12 cellular contexts compared by ENCODE assay signal in the genomic region with DNA sequence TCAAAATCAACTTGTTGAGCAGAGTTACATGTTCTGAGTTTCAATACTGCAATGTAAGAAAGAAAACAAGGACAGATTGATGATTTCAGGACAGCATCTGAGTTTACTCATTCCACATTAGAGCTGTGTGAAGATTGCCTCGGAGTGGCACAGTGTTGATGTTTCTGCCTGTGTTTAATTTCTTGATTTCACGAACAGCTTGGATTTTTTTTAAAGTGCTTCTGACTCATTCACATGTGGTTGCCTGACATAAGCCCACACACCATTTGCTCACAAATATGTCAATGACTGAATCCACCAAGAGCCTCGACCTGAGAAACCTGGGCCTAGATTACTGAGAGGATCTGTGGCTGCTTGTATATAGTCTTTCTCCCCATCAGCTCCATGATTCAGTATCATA.
DNase-seq lines count a peak whose midpoint lies in the region; ATAC-seq and TF ChIP-seq lines count a peak whose summit lies in the region.
"Had no signal": no experiment of that assay in that cellular context is flagged by ENCODE, and none has a peak within 500 bp of the region (broad histone marks: within the 10 kb centered on the region; RNA-seq: fewer than 3 reads in every experiment).

No MANE protein-coding gene starts in this region.

- BruUV-seq in IMR-90 (replicated peaks; lab: Mats Ljungman, UMichigan), result no TSS peak

- ATAC-seq in IMR-90 (ENCODE audit: low read depth) (peak; percentile 95), HG02970 (IDR thresholded peaks at IDR 0.05; ENCODE audit: low FRiP score, unreplicated experiment) (no peak)
- ATAC-seq: T-cell had no signal

- no peak overlapping the region for H2AK5ac ChIP-seq in IMR-90 (ENCODE audit: low read depth, low read length)

- POLR2A ChIA-PET in IMR-90 (lab: Charles Lee; ENCODE audit: unreplicated experiment), result no interaction called here

- H3K56ac ChIP-seq in IMR-90 (ENCODE audit: extremely low read depth, insufficient read depth, low read length), result no peak overlapping the region

- no peak overlapping the region for H3K4ac ChIP-seq in IMR-90 (ENCODE audit: low read depth, low read length)

- TF ChIP-seq CTCF in IMR-90 (conservative IDR thresholded peaks at IDR 0.05; ENCODE audit: low read depth, low read length) (no peak), chondrocyte (IDR thresholded peaks at IDR 0.05) (no peak)

- no peaks in the 10 kb centered on the region for H3K9me1 ChIP-seq in IMR-90 (ENCODE audit: insufficient read depth, low read length)

- CTCF ChIA-PET in IMR-90 (lab: Yijun Ruan, JAX), result interaction anchor here (0.6 kb wide), 1 partner anchor 1272 kb away, joined by 3 read pairs; no protein-coding TSS in a partner anchor
- CTCF ChIA-PET in activated naive CD4-positive, alpha-beta T cell treated with anti-CD3 and anti-CD28 coated beads, Interleukin-2, amount 10 ng/mL, durations not matched to agents 7 days and 5 days (lab: Charles Lee), result interaction anchor here (0.7 kb wide), 1 partner anchor 225 kb away, joined by 3 read pairs; no protein-coding TSS in a partner anchor

- intact Hi-C loops in IMR-90 (cut with micrococcal nuclease), result loop anchor here (1.0 kb wide), 1 partner anchor 8 kb away; no protein-coding TSS in a partner anchor
- intact Hi-C loops in activated T-helper 1 cell treated with anti-CD3 and anti-CD28 coated beads, Interleukin-12 subunit alpha, Interleukin-12 subunit beta, Interleukin-2, Interleukin-4 antibody, amounts not matched to agents 30 ng/mL and 10 ng/mL and 1 ng/mL, durations not matched to agents 14 hours and 24 hours and 36 hours (cut with micrococcal nuclease), result no loop called here

- H2BK20ac ChIP-seq in IMR-90 (ENCODE audit: low read depth, low read length), result no peak overlapping the region

- no peak overlapping the region for H3K4me3 ChIP-seq in IMR-90 (ENCODE audit: insufficient read depth, low read depth, low read length)
- H3K4me3 ChIP-seq: colonic mucosa had no signal

- in situ Hi-C loops in IMR-90 (cut with MboI; ENCODE audit: low sequenced_read_pairs), result no loop called here

- H3K79me1 ChIP-seq in IMR-90 (ENCODE audit: low read depth in 1 of 2, low read length in 2 of 2), result no peaks in the 10 kb centered on the region

- no peak overlapping the region for H3K4me3 Mint-ChIP-seq in chondrocyte (ENCODE audit: unreplicated experiment)
- no peak overlapping the region for H3K4me3 Mint-ChIP-seq in activated T-helper 1 cell treated with anti-CD3 and anti-CD28 coated beads, Interleukin-12 subunit alpha, Interleukin-12 subunit beta, Interleukin-2, Interleukin-4 antibody, amounts not matched to agents 30 ng/mL and 10 ng/mL and 1 ng/mL, durations not matched to agents 14 hours and 24 hours and 36 hours
- H3K4me3 Mint-ChIP-seq in activated naive CD4-positive, alpha-beta T cell treated with anti-CD3 and anti-CD28 coated beads, Interleukin-2, amount 10 ng/mL, durations not matched to agents 7 days and 5 days, result no peak overlapping the region
- H3K4me3 Mint-ChIP-seq: T-cell had no signal

- TF ChIP-seq POLR2A in IMR-90 (IDR thresholded peaks at IDR 0.05; ENCODE audit: low read depth, low read length), result no peak

- H3K36me3 ChIP-seq in IMR-90 (ENCODE audit: control insufficient read depth, insufficient read depth, low read length), result no peaks in the 10 kb centered on the region
- H3K36me3 ChIP-seq: colonic mucosa had no signal

- no CpG with 5 or more reads among the region's 3 CpGs for WGBS in IMR-90 (ENCODE audit: extremely low coverage in 2 of 2, insufficient read length in 1 of 2), 2 experiments

- no peak overlapping the region for H2AFZ ChIP-seq in IMR-90 (replicated peaks; ENCODE audit: low read length, poor library complexity)

- H3K18ac ChIP-seq in IMR-90 (ENCODE audit: low read depth, low read length), result no peak overlapping the region

- no peaks in the 10 kb centered on the region for H3K36me3 Mint-ChIP-seq in chondrocyte (ENCODE audit: low read depth)
- H3K36me3 Mint-ChIP-seq in activated T-helper 1 cell treated with anti-CD3 and anti-CD28 coated beads, Interleukin-12 subunit alpha, Interleukin-12 subunit beta, Interleukin-2, Interleukin-4 antibody, amounts not matched to agents 30 ng/mL and 10 ng/mL and 1 ng/mL, durations not matched to agents 14 hours and 24 hours and 36 hours (ENCODE audit: low read depth), result no peaks in the 10 kb centered on the region
- no peaks in the 10 kb centered on the region for H3K36me3 Mint-ChIP-seq in activated naive CD4-positive, alpha-beta T cell treated with anti-CD3 and anti-CD28 coated beads, Interleukin-2, amount 10 ng/mL, durations not matched to agents 7 days and 5 days
- H3K36me3 Mint-ChIP-seq: T-cell had no signal

- no peak overlapping the region for H4K5ac ChIP-seq in IMR-90 (ENCODE audit: low read depth, low read length)

- H3K9ac ChIP-seq in IMR-90 (ENCODE audit: low read depth, low read length), result no peak overlapping the region
- H3K9ac ChIP-seq: KMS-11 had no signal

- no peak for TF ChIP-seq RAD21 in IMR-90 (IDR thresholded peaks at IDR 0.05; ENCODE audit: low read length)

- peak; percentile 81 for DNase-seq in EH (ENCODE audit: low read depth)
- peak; percentile 94 for DNase-seq in IMR-90
- DNase-seq in chondrocyte (ENCODE audit: low spot score), result no peak
- DNase-seq in myocyte (ENCODE audit: low read depth), result peak; percentile 81
- DNase-seq in activated T-helper 1 cell treated with anti-CD3 and anti-CD28 coated beads, Interleukin-12 subunit alpha, Interleukin-12 subunit beta, Interleukin-2, Interleukin-4 antibody, amounts not matched to agents 30 ng/mL and 10 ng/mL and 1 ng/mL, durations not matched to agents 14 hours and 24 hours and 36 hours (ENCODE audit: low spot score), result no peak
- no peak for DNase-seq in activated gamma-delta T cell (lab: John Stamatoyannopoulos, UW)
- no peak for DNase-seq in activated naive CD4-positive, alpha-beta T cell treated with anti-CD3 and anti-CD28 coated beads, Interleukin-2, amount 10 ng/mL, durations not matched to agents 7 days and 5 days
- DNase-seq: colonic mucosa, T-cell had no signal

- no peaks in the 10 kb centered on the region for H3K9me3 Mint-ChIP-seq in chondrocyte (ENCODE audit: low read depth)
- no peaks in the 10 kb centered on the region for H3K9me3 Mint-ChIP-seq in activated T-helper 1 cell treated with anti-CD3 and anti-CD28 coated beads, Interleukin-12 subunit alpha, Interleukin-12 subunit beta, Interleukin-2, Interleukin-4 antibody, amounts not matched to agents 30 ng/mL and 10 ng/mL and 1 ng/mL, durations not matched to agents 14 hours and 24 hours and 36 hours
- no peaks in the 10 kb centered on the region for H3K9me3 Mint-ChIP-seq in activated naive CD4-positive, alpha-beta T cell treated with anti-CD3 and anti-CD28 coated beads, Interleukin-2, amount 10 ng/mL, durations not matched to agents 7 days and 5 days
- H3K9me3 Mint-ChIP-seq: T-cell had no signal

- no peak overlapping the region for H2BK120ac ChIP-seq in IMR-90 (ENCODE audit: low read depth, low read length)

- H2BK5ac ChIP-seq in IMR-90 (ENCODE audit: low read depth, low read length, poor library complexity, severe bottlenecking), result no peak overlapping the region

- H3K4me2 ChIP-seq in IMR-90 (ENCODE audit: low read depth, low read length), result peak overlapping the region; percentile 3; the same call in 1 of the 2 replicates
- H3K4me2 ChIP-seq: KMS-11 had no signal

- dilution Hi-C loops in IMR-90 (cut with HindIII; ENCODE audit: low sequenced_read_pairs, unreplicated experiment), result no loop called here

- no peak overlapping the region for H4K8ac ChIP-seq in IMR-90 (ENCODE audit: low read depth in 2 of 2, low read length in 2 of 2)

- peak overlapping the region; percentile 53 for H3K27ac Mint-ChIP-seq in chondrocyte (ENCODE audit: unreplicated experiment)
- no peak overlapping the region for H3K27ac Mint-ChIP-seq in activated T-helper 1 cell treated with anti-CD3 and anti-CD28 coated beads, Interleukin-12 subunit alpha, Interleukin-12 subunit beta, Interleukin-2, Interleukin-4 antibody, amounts not matched to agents 30 ng/mL and 10 ng/mL and 1 ng/mL, durations not matched to agents 14 hours and 24 hours and 36 hours
- H3K27ac Mint-ChIP-seq in activated naive CD4-positive, alpha-beta T cell treated with anti-CD3 and anti-CD28 coated beads, Interleukin-2, amount 10 ng/mL, durations not matched to agents 7 days and 5 days, result no peak overlapping the region
- H3K27ac Mint-ChIP-seq: progenitor cell of endocrine pancreas, T-cell had no signal

- no peak overlapping the region for H2AK9ac ChIP-seq in IMR-90 (replicated peaks; ENCODE audit: low read depth, low read length, poor library complexity)

- H4K20me1 ChIP-seq in IMR-90 (ENCODE audit: insufficient read depth, low read length), result no peaks in the 10 kb centered on the region

- H3K27ac ChIP-seq in IMR-90 (ENCODE audit: insufficient read depth, low read length), result no peak overlapping the region
- H3K27ac ChIP-seq: colonic mucosa, KMS-11 had no signal

- peaks cover 13% of the 10 kb centered on the region for H3K27me3 Mint-ChIP-seq in chondrocyte (ENCODE audit: low read depth)
- peaks cover 2% of the 10 kb centered on the region for H3K27me3 Mint-ChIP-seq in activated T-helper 1 cell treated with anti-CD3 and anti-CD28 coated beads, Interleukin-12 subunit alpha, Interleukin-12 subunit beta, Interleukin-2, Interleukin-4 antibody, amounts not matched to agents 30 ng/mL and 10 ng/mL and 1 ng/mL, durations not matched to agents 14 hours and 24 hours and 36 hours (ENCODE audit: insufficient read depth)
- H3K27me3 Mint-ChIP-seq in activated naive CD4-positive, alpha-beta T cell treated with anti-CD3 and anti-CD28 coated beads, Interleukin-2, amount 10 ng/mL, durations not matched to agents 7 days and 5 days, result no peaks in the 10 kb centered on the region

- peaks cover 18% of the 10 kb centered on the region for H3K4me1 Mint-ChIP-seq in chondrocyte (ENCODE audit: low read depth)
- no peaks in the 10 kb centered on the region for H3K4me1 Mint-ChIP-seq in activated T-helper 1 cell treated with anti-CD3 and anti-CD28 coated beads, Interleukin-12 subunit alpha, Interleukin-12 subunit beta, Interleukin-2, Interleukin-4 antibody, amounts not matched to agents 30 ng/mL and 10 ng/mL and 1 ng/mL, durations not matched to agents 14 hours and 24 hours and 36 hours (ENCODE audit: low read depth)
- H3K4me1 Mint-ChIP-seq in activated naive CD4-positive, alpha-beta T cell treated with anti-CD3 and anti-CD28 coated beads, Interleukin-2, amount 10 ng/mL, durations not matched to agents 7 days and 5 days, result no peaks in the 10 kb centered on the region
- H3K4me1 Mint-ChIP-seq: T-cell had no signal

- H4K91ac ChIP-seq in IMR-90 (ENCODE audit: insufficient read depth, low read depth, low read length), result no peak overlapping the region

- peaks cover 20% of the 10 kb centered on the region for H3K27me3 ChIP-seq in IMR-90 (ENCODE audit: control insufficient read depth, insufficient read depth, low read length)
- H3K27me3 ChIP-seq: colonic mucosa had no signal

- H3K4me1 ChIP-seq in IMR-90 (ENCODE audit: control insufficient read depth, insufficient read depth, low read length), result peaks cover 4% of the 10 kb centered on the region; the same call in 1 of the 2 replicates
- H3K4me1 ChIP-seq: colonic mucosa had no signal

- no peaks in the 10 kb centered on the region for H3K9me3 ChIP-seq in IMR-90 (ENCODE audit: control insufficient read depth, insufficient read depth, low read length)
- H3K9me3 ChIP-seq: colonic mucosa had no signal

- no peak overlapping the region for H3K14ac ChIP-seq in IMR-90 (replicated peaks; ENCODE audit: low read depth, low read length)

- no peak overlapping the region for H2BK15ac ChIP-seq in IMR-90 (ENCODE audit: low read depth, low read length)

- H3K23ac ChIP-seq in IMR-90 (ENCODE audit: low read depth, low read length), result no peak overlapping the region

Comparison
In these comparisons a context has a peak if more than half of its experiments do, and no peak if none do; other contexts are left out.
1. DNase-seq: peak in EH (single experiment), IMR-90 (single experiment) and myocyte (single experiment); none in chondrocyte (single experiment), activated T-helper 1 cell treated with anti-CD3 and anti-CD28 coated beads, Interleukin-12 subunit alpha, Interleukin-12 subunit beta, Interleukin-2, Interleukin-4 antibody, amounts not matched to agents 30 ng/mL and 10 ng/mL and 1 ng/mL, durations not matched to agents 14 hours and 24 hours and 36 hours (single experiment), activated gamma-delta T cell (single experiment) and activated naive CD4-positive, alpha-beta T cell treated with anti-CD3 and anti-CD28 coated beads, Interleukin-2, amount 10 ng/mL, durations not matched to agents 7 days and 5 days (single experiment).